ENCODE assay signal across 33 cellular contexts in the genomic region with DNA sequence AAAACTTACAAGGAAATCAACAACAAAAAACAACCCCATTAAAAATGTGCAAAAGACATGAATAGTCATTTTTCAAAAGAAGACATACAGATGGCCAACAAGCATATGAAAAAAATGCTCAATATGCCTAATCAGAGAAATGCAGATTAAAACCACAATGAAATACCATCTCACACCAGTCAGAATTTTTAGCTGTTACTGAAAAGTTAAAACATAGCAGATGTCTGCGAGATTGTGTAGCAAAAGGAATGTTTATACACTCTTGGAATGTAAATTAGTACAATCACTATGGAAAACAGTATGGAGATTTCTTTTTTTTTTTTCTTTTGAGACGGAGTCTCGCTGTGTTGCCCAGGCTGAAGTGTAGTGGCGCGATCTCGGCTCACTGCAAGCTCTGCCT. TPM values are rescaled to one million over a fixed set of nuclear protein-coding genes. Genes with fewer than 3 reads are reported as not detected.
"Had no signal": no experiment of that assay in that cellular context is flagged by ENCODE, and none has a peak within 500 bp of the region (broad histone marks: within the 10 kb centered on the region; RNA-seq: fewer than 3 reads in every experiment).

No MANE protein-coding gene starts in this region.

- H3K27me3 ChIP-seq: ascending aorta, breast epithelium, colonic mucosa, dorsolateral prefrontal cortex, foreskin keratinocyte, neural progenitor cell, right lobe of liver, stomach, suprapubic skin, transverse colon had no signal

- H3K4me3 Mint-ChIP-seq: activated B cell treated with CpG ODN at 0.5 μM for 24 hours; activated CD4-positive, alpha-beta memory T cell treated with anti-CD3 and anti-CD28 coated beads, Interleukin-2, amount 10 ng/mL, durations not matched to agents 7 days and 5 days; activated naive CD8-positive, alpha-beta T cell treated with anti-CD3 and anti-CD28 coated beads, Interleukin-2, amount 50 U/mL, for 24 hours; activated T-helper 1 cell treated with anti-CD3 and anti-CD28 coated beads, Interleukin-12 subunit alpha, Interleukin-12 subunit beta, Interleukin-2, Interleukin-4 antibody, amounts not matched to agents 30 ng/mL and 10 ng/mL and 1 ng/mL, durations not matched to agents 14 hours and 24 hours and 36 hours; central memory CD8-positive, alpha-beta T cell; effector memory CD8-positive, alpha-beta T cell; mesothelial cell of epicardium; naive thymus-derived CD8-positive, alpha-beta T cell; neural progenitor cell; stimulated activated memory B cell treated with anti-CD40 and anti-IgM and Interleukin-4, amounts not matched to agents 10 μg/mL and 1 μg/mL and 100 μg/mL, for 72 hours; T-helper 17 cell had no signal

- H3K4me3 ChIP-seq: ascending aorta, breast epithelium, colonic mucosa, dorsolateral prefrontal cortex, left ventricle myocardium inferior, neural progenitor cell, right lobe of liver, skin epidermis, stomach, suprapubic skin, transverse colon had no signal

- H3K4me1 Mint-ChIP-seq: activated B cell treated with CpG ODN at 0.5 μM for 24 hours; activated CD4-positive, alpha-beta memory T cell treated with anti-CD3 and anti-CD28 coated beads, Interleukin-2, amount 10 ng/mL, durations not matched to agents 7 days and 5 days; activated naive CD8-positive, alpha-beta T cell treated with anti-CD3 and anti-CD28 coated beads, Interleukin-2, amount 50 U/mL, for 24 hours; central memory CD8-positive, alpha-beta T cell; naive thymus-derived CD8-positive, alpha-beta T cell; neural progenitor cell; stimulated activated memory B cell treated with anti-CD40 and anti-IgM and Interleukin-4, amounts not matched to agents 10 μg/mL and 1 μg/mL and 100 μg/mL, for 72 hours; T-helper 17 cell had no signal

- H3K27me3 Mint-ChIP-seq: activated B cell treated with CpG ODN at 0.5 μM for 24 hours; activated CD4-positive, alpha-beta memory T cell treated with anti-CD3 and anti-CD28 coated beads, Interleukin-2, amount 10 ng/mL, durations not matched to agents 7 days and 5 days; activated naive CD8-positive, alpha-beta T cell treated with anti-CD3 and anti-CD28 coated beads, Interleukin-2, amount 50 U/mL, for 24 hours; central memory CD8-positive, alpha-beta T cell; effector memory CD8-positive, alpha-beta T cell; naive thymus-derived CD8-positive, alpha-beta T cell; stimulated activated memory B cell treated with anti-CD40 and anti-IgM and Interleukin-4, amounts not matched to agents 10 μg/mL and 1 μg/mL and 100 μg/mL, for 72 hours; T-helper 17 cell had no signal

- H3K9me3 Mint-ChIP-seq: activated B cell treated with CpG ODN at 0.5 μM for 24 hours; activated CD4-positive, alpha-beta memory T cell treated with anti-CD3 and anti-CD28 coated beads, Interleukin-2, amount 10 ng/mL, durations not matched to agents 7 days and 5 days; activated naive CD8-positive, alpha-beta T cell treated with anti-CD3 and anti-CD28 coated beads, Interleukin-2, amount 50 U/mL, for 24 hours; activated T-helper 1 cell treated with anti-CD3 and anti-CD28 coated beads, Interleukin-12 subunit alpha, Interleukin-12 subunit beta, Interleukin-2, Interleukin-4 antibody, amounts not matched to agents 30 ng/mL and 10 ng/mL and 1 ng/mL, durations not matched to agents 14 hours and 24 hours and 36 hours; central memory CD8-positive, alpha-beta T cell; effector memory CD8-positive, alpha-beta T cell; naive thymus-derived CD8-positive, alpha-beta T cell; neural progenitor cell; stimulated activated memory B cell treated with anti-CD40 and anti-IgM and Interleukin-4, amounts not matched to agents 10 μg/mL and 1 μg/mL and 100 μg/mL, for 72 hours had no signal

- DNase-seq: activated B cell treated with CpG ODN at 0.5 μM for 24 hours; activated CD4-positive, alpha-beta memory T cell treated with anti-CD3 and anti-CD28 coated beads, Interleukin-2, amount 10 ng/mL, durations not matched to agents 7 days and 5 days; activated CD4-positive, alpha-beta T cell treated with anti-CD3 and anti-CD28 coated beads for 4 hours; activated gamma-delta T cell; activated naive CD4-positive, alpha-beta T cell treated with anti-CD3 and anti-CD28 coated beads, Interleukin-2, amount 50 U/mL, for 16 hours; activated naive CD8-positive, alpha-beta T cell treated with anti-CD3 and anti-CD28 coated beads, Interleukin-2, amount 50 U/mL, for 24 hours; activated T-cell treated with anti-CD3 and anti-CD28 coated beads for 4 hours; colonic mucosa; dorsolateral prefrontal cortex; effector memory CD8-positive, alpha-beta T cell; foreskin keratinocyte; hippocampal formation; left ventricle myocardium inferior; naive thymus-derived CD8-positive, alpha-beta T cell; posterior cingulate gyrus; right lobe of liver; stomach; T-helper 17 cell; transverse colon had no signal

- H3K27ac ChIP-seq: ascending aorta, breast epithelium, colonic mucosa, dorsolateral prefrontal cortex, foreskin keratinocyte, left ventricle myocardium inferior, neural progenitor cell, right lobe of liver, skin epidermis, stomach, suprapubic skin, transverse colon had no signal

- H3K27ac Mint-ChIP-seq: activated B cell treated with CpG ODN at 0.5 μM for 24 hours; activated CD4-positive, alpha-beta memory T cell treated with anti-CD3 and anti-CD28 coated beads, Interleukin-2, amount 10 ng/mL, durations not matched to agents 7 days and 5 days; activated naive CD8-positive, alpha-beta T cell treated with anti-CD3 and anti-CD28 coated beads, Interleukin-2, amount 50 U/mL, for 24 hours; activated T-helper 1 cell treated with anti-CD3 and anti-CD28 coated beads, Interleukin-12 subunit alpha, Interleukin-12 subunit beta, Interleukin-2, Interleukin-4 antibody, amounts not matched to agents 30 ng/mL and 10 ng/mL and 1 ng/mL, durations not matched to agents 14 hours and 24 hours and 36 hours; effector memory CD8-positive, alpha-beta T cell; mesothelial cell of epicardium; naive thymus-derived CD8-positive, alpha-beta T cell; neural progenitor cell; stimulated activated memory B cell treated with anti-CD40 and anti-IgM and Interleukin-4, amounts not matched to agents 10 μg/mL and 1 μg/mL and 100 μg/mL, for 72 hours; T-helper 17 cell had no signal

- ATAC-seq: activated naive CD8-positive, alpha-beta T cell treated with anti-CD3 and anti-CD28 coated beads, Interleukin-2, amount 50 U/mL, for 24 hours; effector memory CD8-positive, alpha-beta T cell; esophagus mucosa; foreskin keratinocyte; naive thymus-derived CD8-positive, alpha-beta T cell; right lobe of liver; stimulated activated memory B cell treated with anti-CD40 and anti-IgM and Interleukin-4, amounts not matched to agents 10 μg/mL and 1 μg/mL and 100 μg/mL, for 72 hours; T-helper 17 cell had no signal

- H3K9me3 ChIP-seq: ascending aorta, breast epithelium, colonic mucosa, left ventricle myocardium inferior, right lobe of liver, stomach, suprapubic skin, transverse colon had no signal

RNA-seq across cellular contexts. Expression of gene STX19, which starts 3.8 kb away (rescaled TPM):
- total RNA-seq: activated B cell treated with CpG ODN at 0.5 μM for 24 hours; activated CD4-positive, alpha-beta memory T cell treated with anti-CD3 and anti-CD28 coated beads, Interleukin-2, amount 10 ng/mL, durations not matched to agents 7 days and 5 days; activated T-helper 1 cell treated with anti-CD3 and anti-CD28 coated beads, Interleukin-12 subunit alpha, Interleukin-12 subunit beta, Interleukin-2, Interleukin-4 antibody, amounts not matched to agents 30 ng/mL and 10 ng/mL and 1 ng/mL, durations not matched to agents 14 hours and 24 hours and 36 hours; ascending aorta; endothelial cell of umbilical vein; glomerular endothelial cell; left ventricle myocardium inferior; lung microvascular endothelial cell; naive thymus-derived CD8-positive, alpha-beta T cell; omental fat pad; right lobe of liver; T-helper 17 cell had no signal
- polyA plus RNA-seq: endothelial cell of umbilical vein had no signal

RNA-seq across cellular contexts. Expression of gene PROS1, which starts 58.5 kb away (rescaled TPM):
- total RNA-seq: activated B cell treated with CpG ODN at 0.5 μM for 24 hours; naive thymus-derived CD8-positive, alpha-beta T cell had no signal
- polyA plus RNA-seq: naive thymus-derived CD8-positive, alpha-beta T cell had no signal
